ENCODE assay signal across 8 cellular contexts in genomic region chr3:106176734-106177133, GRCh38.
A peak's percentile ranks its signal among the peaks of the same experiment; 100 is the strongest.
DNase-seq lines count a peak whose midpoint lies in the region; ATAC-seq, FAIRE-seq and TF ChIP-seq lines count a peak whose summit lies in the region.

No MANE protein-coding gene starts in this region.

- peak overlapping the region; percentile 67 to 88 for H3K4me3 Mint-ChIP-seq in activated T-cell treated with anti-CD3 and anti-CD28 coated beads, Interleukin-2, amount 50 U/mL, for 72 hours

- H3K27me3 Mint-ChIP-seq in activated T-cell treated with anti-CD3 and anti-CD28 coated beads, Interleukin-2, amount 50 U/mL, for 72 hours (ENCODE audit: low read depth) = no peaks in the 10 kb centered on the region

- WGBS in prostate gland = 52% methylated on average over 3 of the region's 3 CpGs

- no peak for TF ChIP-seq CTCF in prostate gland (IDR thresholded peaks at IDR 0.05)

- DNase-seq in KG1 (lab: John Stamatoyannopoulos, UW) (peak; percentile 27), pons (ENCODE audit: low spot score) (peak; percentile 7), urothelium cell line (ENCODE audit: low spot score) (no peak), prostate gland (ENCODE audit: low spot score) (no peak), hypothalamus (lab: John Stamatoyannopoulos, UW) (no peak)
- DNase-seq in activated T-cell treated with anti-CD3 and anti-CD28 coated beads, Interleukin-2, amount 50 U/mL, for 72 hours = peak; percentile 65 to 73

- intact Hi-C loops in prostate gland (cut with DNase I) = no loop called here

- peaks cover 5% of the 10 kb centered on the region in 2 donors for H3K36me3 Mint-ChIP-seq in activated T-cell treated with anti-CD3 and anti-CD28 coated beads, Interleukin-2, amount 50 U/mL, for 72 hours (ENCODE audit: insufficient read depth in 2 of 2)

- H3K9ac ChIP-seq in BLaER1 treated with 17β-estradiol and CSF1 and Interleukin-3, amounts not matched to agents 10 nM and 100 nM = peak overlapping the region in 8 of 11 experiments; percentile 1 to 60 (median 25); a peak in 8 of 22 replicates

- no peaks in the 10 kb centered on the region for H3K36me3 ChIP-seq in BLaER1 treated with 17β-estradiol and CSF1 and Interleukin-3, amounts not matched to agents 10 nM and 100 nM
- no peaks in the 10 kb centered on the region for H3K36me3 ChIP-seq in prostate gland

- H3K4me3 ChIP-seq in BLaER1 treated with 17β-estradiol and CSF1 and Interleukin-3, amounts not matched to agents 10 nM and 100 nM = peak overlapping the region in 4 of 10 experiments; percentile 22 to 41 (median 30); a peak in 4 of 20 replicates
- no peak overlapping the region for H3K4me3 ChIP-seq in prostate gland

- no peaks in the 10 kb centered on the region for H3K27me3 ChIP-seq in BLaER1 treated with 17β-estradiol and CSF1 and Interleukin-3, amounts not matched to agents 10 nM and 100 nM
- H3K27me3 ChIP-seq in prostate gland (replicated peaks; ENCODE audit: insufficient read depth) = no peaks in the 10 kb centered on the region

- no peaks in the 10 kb centered on the region for H3K9me3 ChIP-seq in BLaER1 treated with 17β-estradiol and CSF1 and Interleukin-3, amounts not matched to agents 10 nM and 100 nM (replicated peaks in 1 of 11)
- no peaks in the 10 kb centered on the region for H3K9me3 ChIP-seq in prostate gland

- peak; percentile 74 for ATAC-seq in GM21423 (IDR thresholded peaks at IDR 0.05; ENCODE audit: unreplicated experiment)
- ATAC-seq in activated T-cell treated with anti-CD3 and anti-CD28 coated beads, Interleukin-2, amount 50 U/mL, for 72 hours (replicated peaks in 1 of 2) = peak; percentile 95 to 96

- H3K27ac Mint-ChIP-seq in activated T-cell treated with anti-CD3 and anti-CD28 coated beads, Interleukin-2, amount 50 U/mL, for 72 hours = peak overlapping the region; percentile 100

- H3K9me3 Mint-ChIP-seq in activated T-cell treated with anti-CD3 and anti-CD28 coated beads, Interleukin-2, amount 50 U/mL, for 72 hours = peaks cover 3 to 10% of the 10 kb centered on the region in 2 donors

- peaks cover 29 to 44% (median 35%) of the 10 kb centered on the region in 10 experiments for H3K4me1 ChIP-seq in BLaER1 treated with 17β-estradiol and CSF1 and Interleukin-3, amounts not matched to agents 10 nM and 100 nM
- H3K4me1 ChIP-seq in prostate gland (replicated peaks) = no peaks in the 10 kb centered on the region

- H3K4me1 Mint-ChIP-seq in activated T-cell treated with anti-CD3 and anti-CD28 coated beads, Interleukin-2, amount 50 U/mL, for 72 hours (ENCODE audit: low read depth) = peaks cover 76% of the 10 kb centered on the region

- TF ChIP-seq POLR2A in prostate gland (IDR thresholded peaks at IDR 0.05) = no peak

- no peaks in the 10 kb centered on the region for H4K20me1 ChIP-seq in BLaER1 treated with 17β-estradiol and CSF1 and Interleukin-3, amounts not matched to agents 10 nM and 100 nM

- FAIRE-seq in urothelium cell line (lab: Jason Lieb, UNC) = no peak

- H3K4me2 ChIP-seq in BLaER1 treated with 17β-estradiol and CSF1 and Interleukin-3, amounts not matched to agents 10 nM and 100 nM = peak overlapping the region; percentile 33 to 81 (median 67)

- H3K27ac ChIP-seq in BLaER1 treated with 17β-estradiol and CSF1 and Interleukin-3, amounts not matched to agents 10 nM and 100 nM = peak overlapping the region; percentile 33 to 74 (median 60); a peak in 20 of 22 replicates
- H3K27ac ChIP-seq in prostate gland = no peak overlapping the region

Comparison
In these comparisons a context has a peak if more than half of its experiments do, and no peak if none do; other contexts are left out.
1. H3K27ac ChIP-seq: peak in BLaER1 treated with 17β-estradiol and CSF1 and Interleukin-3, amounts not matched to agents 10 nM and 100 nM (11 of 11); none in prostate gland (0 of 2).
2. DNase-seq: peak in KG1 (single experiment), activated T-cell treated with anti-CD3 and anti-CD28 coated beads, Interleukin-2, amount 50 U/mL, for 72 hours (2 of 2) and pons (single experiment); none in urothelium cell line (single experiment), prostate gland (single experiment) and hypothalamus (0 of 51).